Comparison of ENCODE assay signal across 1 cellular context in the genomic region with DNA sequence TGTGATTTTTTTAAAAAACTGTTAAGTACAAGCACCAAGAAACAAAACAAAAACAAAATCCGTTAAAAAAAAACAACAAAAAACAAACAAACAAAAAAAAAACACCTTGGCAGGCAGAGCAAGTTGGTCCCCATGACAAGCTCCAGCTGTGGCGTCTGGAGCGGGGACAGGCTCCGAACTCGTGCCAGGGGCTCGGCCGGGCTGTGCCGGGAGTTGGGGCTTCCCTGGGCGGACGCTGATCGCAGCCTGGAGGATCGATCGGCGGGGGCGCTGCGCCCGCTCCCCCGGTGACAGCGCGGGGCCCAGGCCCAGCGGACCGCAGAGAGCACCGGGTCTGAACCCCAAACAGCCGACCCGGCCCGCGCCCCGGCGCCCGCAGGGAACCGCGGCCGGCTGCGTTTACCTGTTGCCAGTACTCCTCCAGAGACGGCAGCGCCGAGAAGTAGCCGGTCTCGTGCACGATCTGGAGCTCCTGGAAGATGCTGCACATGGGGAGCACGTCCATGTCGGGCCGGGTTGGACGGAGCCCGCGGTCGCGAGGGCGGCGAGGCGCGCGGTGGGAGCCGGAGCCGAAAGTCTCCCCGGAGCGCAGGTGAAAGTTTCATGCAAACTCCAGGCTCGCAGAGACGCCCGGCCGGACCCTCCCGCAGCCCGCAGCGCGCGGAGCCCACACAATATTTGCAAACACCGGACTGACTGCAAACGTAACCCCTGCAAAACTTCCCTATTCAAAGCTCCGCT.
A peak's percentile ranks its signal among the peaks of the same experiment; 100 is the strongest.
TF ChIP-seq lines count a peak whose summit lies in the region.

A gene (minus strand): TSS at position 700 of the 741 bp plus-strand sequence. CDS start 195 bp downstream, at position 505.

TF ChIP-seq in K562, 482 proteins besides CTCF, POLR2A, EP300 and RAD21 (continued from another document):
- TF ChIP-seq, protein P1, sequence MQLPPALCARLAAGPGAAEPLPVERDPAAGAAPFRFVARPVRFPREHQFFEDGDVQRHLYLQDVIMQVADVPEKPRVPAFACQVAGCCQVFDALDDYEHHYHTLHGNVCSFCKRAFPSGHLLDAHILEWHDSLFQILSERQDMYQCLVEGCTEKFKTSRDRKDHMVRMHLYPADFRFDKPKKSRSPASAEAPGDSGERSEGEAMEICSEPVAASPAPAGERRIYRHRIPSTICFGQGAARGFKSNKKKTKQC (CRISPR knock-in tag; IDR thresholded peaks at IDR 0.05): peak; percentile 87
- TF ChIP-seq, protein P2, sequence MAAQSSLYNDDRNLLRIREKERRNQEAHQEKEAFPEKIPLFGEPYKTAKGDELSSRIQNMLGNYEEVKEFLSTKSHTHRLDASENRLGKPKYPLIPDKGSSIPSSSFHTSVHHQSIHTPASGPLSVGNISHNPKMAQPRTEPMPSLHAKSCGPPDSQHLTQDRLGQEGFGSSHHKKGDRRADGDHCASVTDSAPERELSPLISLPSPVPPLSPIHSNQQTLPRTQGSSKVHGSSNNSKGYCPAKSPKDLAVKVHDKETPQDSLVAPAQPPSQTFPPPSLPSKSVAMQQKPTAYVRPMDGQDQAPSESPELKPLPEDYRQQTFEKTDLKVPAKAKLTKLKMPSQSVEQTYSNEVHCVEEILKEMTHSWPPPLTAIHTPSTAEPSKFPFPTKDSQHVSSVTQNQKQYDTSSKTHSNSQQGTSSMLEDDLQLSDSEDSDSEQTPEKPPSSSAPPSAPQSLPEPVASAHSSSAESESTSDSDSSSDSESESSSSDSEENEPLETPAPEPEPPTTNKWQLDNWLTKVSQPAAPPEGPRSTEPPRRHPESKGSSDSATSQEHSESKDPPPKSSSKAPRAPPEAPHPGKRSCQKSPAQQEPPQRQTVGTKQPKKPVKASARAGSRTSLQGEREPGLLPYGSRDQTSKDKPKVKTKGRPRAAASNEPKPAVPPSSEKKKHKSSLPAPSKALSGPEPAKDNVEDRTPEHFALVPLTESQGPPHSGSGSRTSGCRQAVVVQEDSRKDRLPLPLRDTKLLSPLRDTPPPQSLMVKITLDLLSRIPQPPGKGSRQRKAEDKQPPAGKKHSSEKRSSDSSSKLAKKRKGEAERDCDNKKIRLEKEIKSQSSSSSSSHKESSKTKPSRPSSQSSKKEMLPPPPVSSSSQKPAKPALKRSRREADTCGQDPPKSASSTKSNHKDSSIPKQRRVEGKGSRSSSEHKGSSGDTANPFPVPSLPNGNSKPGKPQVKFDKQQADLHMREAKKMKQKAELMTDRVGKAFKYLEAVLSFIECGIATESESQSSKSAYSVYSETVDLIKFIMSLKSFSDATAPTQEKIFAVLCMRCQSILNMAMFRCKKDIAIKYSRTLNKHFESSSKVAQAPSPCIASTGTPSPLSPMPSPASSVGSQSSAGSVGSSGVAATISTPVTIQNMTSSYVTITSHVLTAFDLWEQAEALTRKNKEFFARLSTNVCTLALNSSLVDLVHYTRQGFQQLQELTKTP (IDR thresholded peaks at IDR 0.05; ENCODE audit: low read depth in 1 of 2, partially characterized antibody in 2 of 2): peak in 1 of 2 experiments; percentile 39
- TF ChIP-seq GTF2F1 (IDR thresholded peaks at IDR 0.05; ENCODE audit: low read depth, low read length): no peak
- TF ChIP-seq RCOR1 (IDR thresholded peaks at IDR 0.05; ENCODE audit: borderline replicate concordance in 1 of 2, low read depth in 2 of 2, low read length in 2 of 2): 0 out of 4 replicates have a peak, but pooled peaks of 1 of the 2 experiments have one; percentile 2
- TF ChIP-seq, protein P3, sequence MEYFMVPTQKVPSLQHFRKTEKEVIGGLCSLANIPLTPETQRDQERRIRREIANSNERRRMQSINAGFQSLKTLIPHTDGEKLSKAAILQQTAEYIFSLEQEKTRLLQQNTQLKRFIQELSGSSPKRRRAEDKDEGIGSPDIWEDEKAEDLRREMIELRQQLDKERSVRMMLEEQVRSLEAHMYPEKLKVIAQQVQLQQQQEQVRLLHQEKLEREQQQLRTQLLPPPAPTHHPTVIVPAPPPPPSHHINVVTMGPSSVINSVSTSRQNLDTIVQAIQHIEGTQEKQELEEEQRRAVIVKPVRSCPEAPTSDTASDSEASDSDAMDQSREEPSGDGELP (CRISPR knock-in tag; IDR thresholded peaks at IDR 0.05; ENCODE audit: borderline replicate concordance): peak; percentile 41; the same call in 1 of the 2 replicates
- TF ChIP-seq NONO (IDR thresholded peaks at IDR 0.05; ENCODE audit: low read depth in 2 of 2, low read length in 1 of 2): peak in 1 of 2 experiments; percentile 49; a peak in 1 of 4 replicates
- peak; percentile 61; the same call in 1 of the 2 replicates for TF ChIP-seq EP400 (IDR thresholded peaks at IDR 0.05)
- TF ChIP-seq FIP1L1 (IDR thresholded peaks at IDR 0.05; ENCODE audit: low read depth, low read length, poor library complexity, severe bottlenecking): peak; percentile 60
- no peak for TF ChIP-seq SMARCE1 (IDR thresholded peaks at IDR 0.05)
- TF ChIP-seq SMARCA5 (IDR thresholded peaks at IDR 0.05): peak; percentile 15; the same call in 1 of the 2 replicates
- TF ChIP-seq PRPF4 (IDR thresholded peaks at IDR 0.05; ENCODE audit: insufficient read depth, low read depth, low read length, poor library complexity, severe bottlenecking): no peak
- no peak for TF ChIP-seq HEY1 (CRISPR knock-in tag; IDR thresholded peaks at IDR 0.05; ENCODE audit: borderline replicate concordance)
- 0 out of 2 replicates have a peak, but pooled peaks have one; percentile 81 for TF ChIP-seq NR3C1 (CRISPR knock-in tag; IDR thresholded peaks at IDR 0.05)
- 0 out of 2 replicates have a peak, but pooled peaks have one; percentile 11 for TF ChIP-seq TAF7 (tag; IDR thresholded peaks at IDR 0.05)
- TF ChIP-seq ESRRB (CRISPR knock-in tag; IDR thresholded peaks at IDR 0.05; ENCODE audit: borderline replicate concordance): no peak
- TF ChIP-seq EWSR1 (IDR thresholded peaks at IDR 0.05; ENCODE audit: borderline replicate concordance, low read depth, partially characterized antibody): no peak
- TF ChIP-seq SAP30 (IDR thresholded peaks at IDR 0.05; ENCODE audit: borderline replicate concordance, insufficient read depth, low read depth, low read length, poor library complexity, severe bottlenecking): peak; percentile 40
- TF ChIP-seq RBM22 (IDR thresholded peaks at IDR 0.05; ENCODE audit: low read depth, low read length, poor library complexity, severe bottlenecking): peak; percentile 80
- peak; percentile 49 for TF ChIP-seq RBBP5 (IDR thresholded peaks at IDR 0.05; ENCODE audit: borderline replicate concordance, insufficient read depth, low read length, poor library complexity, severe bottlenecking)
- TF ChIP-seq, protein P4, sequence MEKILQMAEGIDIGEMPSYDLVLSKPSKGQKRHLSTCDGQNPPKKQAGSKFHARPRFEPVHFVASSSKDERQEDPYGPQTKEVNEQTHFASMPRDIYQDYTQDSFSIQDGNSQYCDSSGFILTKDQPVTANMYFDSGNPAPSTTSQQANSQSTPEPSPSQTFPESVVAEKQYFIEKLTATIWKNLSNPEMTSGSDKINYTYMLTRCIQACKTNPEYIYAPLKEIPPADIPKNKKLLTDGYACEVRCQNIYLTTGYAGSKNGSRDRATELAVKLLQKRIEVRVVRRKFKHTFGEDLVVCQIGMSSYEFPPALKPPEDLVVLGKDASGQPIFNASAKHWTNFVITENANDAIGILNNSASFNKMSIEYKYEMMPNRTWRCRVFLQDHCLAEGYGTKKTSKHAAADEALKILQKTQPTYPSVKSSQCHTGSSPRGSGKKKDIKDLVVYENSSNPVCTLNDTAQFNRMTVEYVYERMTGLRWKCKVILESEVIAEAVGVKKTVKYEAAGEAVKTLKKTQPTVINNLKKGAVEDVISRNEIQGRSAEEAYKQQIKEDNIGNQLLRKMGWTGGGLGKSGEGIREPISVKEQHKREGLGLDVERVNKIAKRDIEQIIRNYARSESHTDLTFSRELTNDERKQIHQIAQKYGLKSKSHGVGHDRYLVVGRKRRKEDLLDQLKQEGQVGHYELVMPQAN (IDR thresholded peaks at IDR 0.05; ENCODE audit: borderline replicate concordance): peak; percentile 59
- peak; percentile 58 for TF ChIP-seq CCNT2 (IDR thresholded peaks at IDR 0.05; ENCODE audit: borderline replicate concordance, extremely low read depth, insufficient read length, low read depth, low read length)
- peak in 1 of 2 experiments; percentile 47; a peak in 2 of 4 replicates for TF ChIP-seq FOXK2 (conservative IDR thresholded peaks at IDR 0.05 in 1 of 2, IDR thresholded peaks at IDR 0.05 in 1 of 2; ENCODE audit: low read depth in 2 of 2)
TF ChIP-seq in K562: peak in this region for 62.
